Comparison of ENCODE assay signal across 23 cellular contexts in the genomic region with DNA sequence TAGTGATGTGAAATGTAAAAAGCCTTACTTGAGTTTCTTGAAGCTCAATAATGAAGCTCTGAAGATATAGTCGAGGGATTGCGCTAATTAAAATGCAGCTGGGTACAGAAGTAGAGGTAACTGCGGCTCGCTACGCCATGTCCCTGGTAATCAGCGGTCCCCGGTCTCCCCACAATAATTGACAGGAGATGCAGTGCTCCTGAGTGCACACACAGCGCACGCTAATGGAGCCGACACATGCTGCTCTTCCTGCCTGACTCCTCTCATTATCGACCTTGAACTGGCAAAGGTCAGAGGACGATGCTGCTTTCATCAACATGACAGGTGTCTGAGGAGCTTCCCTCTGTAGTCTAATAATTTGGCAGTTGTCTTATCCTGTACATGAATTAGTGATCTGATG.
"Had no signal": no experiment of that assay in that cellular context is flagged by ENCODE, and none has a peak within 500 bp of the region (broad histone marks: within the 10 kb centered on the region; RNA-seq: fewer than 3 reads in every experiment).

No MANE protein-coding gene starts in this region.

- DNase-seq: activated CD4-positive, alpha-beta memory T cell treated with anti-CD3 and anti-CD28 coated beads, Interleukin-2, amount 10 ng/mL, durations not matched to agents 7 days and 5 days; activated CD4-positive, alpha-beta T cell treated with anti-CD3 and anti-CD28 coated beads for 36 hours; activated CD4-positive, alpha-beta T cell treated with anti-CD3 and anti-CD28 coated beads, Interleukin-2, amount 50 U/mL, for 1 hour; activated gamma-delta T cell; activated naive CD4-positive, alpha-beta T cell treated with anti-CD3 and anti-CD28 coated beads for 36 hours; activated naive CD8-positive, alpha-beta T cell treated with anti-CD3 and anti-CD28 coated beads, Interleukin-2, amount 10 ng/mL, durations not matched to agents 7 days and 5 days; activated T-cell treated with anti-CD3 and anti-CD28 coated beads for 4 hours; activated T-cell treated with anti-CD3 and anti-CD28 coated beads, Interleukin-2, amount 50 U/mL, for 48 hours; adrenal gland; anterior cingulate cortex; central memory CD4-positive, alpha-beta T cell; KG1; NCI-H1048; NCI-H146; NCI-H187 treated with DMSO at 0.1 percent for 48 hours; NCI-H2081 treated with DMSO at 0.1 percent for 48 hours; NCI-H226; NCI-H526; NCI-H82; T-helper 1 cell had no signal

- H3K4me1 ChIP-seq: adrenal gland had no signal

- H3K27ac Mint-ChIP-seq: activated CD4-positive, alpha-beta memory T cell treated with anti-CD3 and anti-CD28 coated beads, Interleukin-2, amount 10 ng/mL, durations not matched to agents 7 days and 5 days; activated CD4-positive, alpha-beta T cell treated with anti-CD3 and anti-CD28 coated beads for 36 hours; activated naive CD4-positive, alpha-beta T cell treated with anti-CD3 and anti-CD28 coated beads for 36 hours; activated naive CD8-positive, alpha-beta T cell treated with anti-CD3 and anti-CD28 coated beads, Interleukin-2, amount 10 ng/mL, durations not matched to agents 7 days and 5 days; activated T-helper 17 cell treated with anti-CD3 and anti-CD28 coated beads, Interleukin-2, amount 50 U/mL, for 72 hours had no signal

- H3K4me3 ChIP-seq: adrenal gland, SK-N-MC had no signal

- H3K36me3 ChIP-seq: adrenal gland had no signal

- H3K27ac ChIP-seq: adrenal gland, SK-N-MC, VCaP had no signal

- H3K9me3 ChIP-seq: adrenal gland had no signal

- H3K4me1 Mint-ChIP-seq: activated CD4-positive, alpha-beta memory T cell treated with anti-CD3 and anti-CD28 coated beads, Interleukin-2, amount 10 ng/mL, durations not matched to agents 7 days and 5 days; activated CD4-positive, alpha-beta T cell treated with anti-CD3 and anti-CD28 coated beads for 36 hours; activated naive CD8-positive, alpha-beta T cell treated with anti-CD3 and anti-CD28 coated beads, Interleukin-2, amount 10 ng/mL, durations not matched to agents 7 days and 5 days; activated T-helper 17 cell treated with anti-CD3 and anti-CD28 coated beads, Interleukin-2, amount 50 U/mL, for 72 hours had no signal

- H3K27me3 ChIP-seq: adrenal gland had no signal

- ATAC-seq: activated CD4-positive, alpha-beta T cell treated with anti-CD3 and anti-CD28 coated beads for 36 hours; activated T-helper 17 cell treated with anti-CD3 and anti-CD28 coated beads, Interleukin-2, amount 50 U/mL, for 72 hours had no signal

- H3K36me3 Mint-ChIP-seq: activated naive CD8-positive, alpha-beta T cell treated with anti-CD3 and anti-CD28 coated beads, Interleukin-2, amount 10 ng/mL, durations not matched to agents 7 days and 5 days had no signal

- H3K4me3 Mint-ChIP-seq: activated CD4-positive, alpha-beta memory T cell treated with anti-CD3 and anti-CD28 coated beads, Interleukin-2, amount 10 ng/mL, durations not matched to agents 7 days and 5 days; activated CD4-positive, alpha-beta T cell treated with anti-CD3 and anti-CD28 coated beads for 36 hours; activated naive CD4-positive, alpha-beta T cell treated with anti-CD3 and anti-CD28 coated beads for 36 hours; activated naive CD8-positive, alpha-beta T cell treated with anti-CD3 and anti-CD28 coated beads, Interleukin-2, amount 10 ng/mL, durations not matched to agents 7 days and 5 days; activated T-helper 17 cell treated with anti-CD3 and anti-CD28 coated beads, Interleukin-2, amount 50 U/mL, for 72 hours had no signal

- H3K9me3 Mint-ChIP-seq: activated naive CD4-positive, alpha-beta T cell treated with anti-CD3 and anti-CD28 coated beads for 36 hours; activated naive CD8-positive, alpha-beta T cell treated with anti-CD3 and anti-CD28 coated beads, Interleukin-2, amount 10 ng/mL, durations not matched to agents 7 days and 5 days; activated T-helper 17 cell treated with anti-CD3 and anti-CD28 coated beads, Interleukin-2, amount 50 U/mL, for 72 hours had no signal

- H3K27me3 Mint-ChIP-seq: activated CD4-positive, alpha-beta memory T cell treated with anti-CD3 and anti-CD28 coated beads, Interleukin-2, amount 10 ng/mL, durations not matched to agents 7 days and 5 days; activated naive CD8-positive, alpha-beta T cell treated with anti-CD3 and anti-CD28 coated beads, Interleukin-2, amount 10 ng/mL, durations not matched to agents 7 days and 5 days; activated T-helper 17 cell treated with anti-CD3 and anti-CD28 coated beads, Interleukin-2, amount 50 U/mL, for 72 hours had no signal
